8 cellular contexts compared by ENCODE assay signal in the genomic region with DNA sequence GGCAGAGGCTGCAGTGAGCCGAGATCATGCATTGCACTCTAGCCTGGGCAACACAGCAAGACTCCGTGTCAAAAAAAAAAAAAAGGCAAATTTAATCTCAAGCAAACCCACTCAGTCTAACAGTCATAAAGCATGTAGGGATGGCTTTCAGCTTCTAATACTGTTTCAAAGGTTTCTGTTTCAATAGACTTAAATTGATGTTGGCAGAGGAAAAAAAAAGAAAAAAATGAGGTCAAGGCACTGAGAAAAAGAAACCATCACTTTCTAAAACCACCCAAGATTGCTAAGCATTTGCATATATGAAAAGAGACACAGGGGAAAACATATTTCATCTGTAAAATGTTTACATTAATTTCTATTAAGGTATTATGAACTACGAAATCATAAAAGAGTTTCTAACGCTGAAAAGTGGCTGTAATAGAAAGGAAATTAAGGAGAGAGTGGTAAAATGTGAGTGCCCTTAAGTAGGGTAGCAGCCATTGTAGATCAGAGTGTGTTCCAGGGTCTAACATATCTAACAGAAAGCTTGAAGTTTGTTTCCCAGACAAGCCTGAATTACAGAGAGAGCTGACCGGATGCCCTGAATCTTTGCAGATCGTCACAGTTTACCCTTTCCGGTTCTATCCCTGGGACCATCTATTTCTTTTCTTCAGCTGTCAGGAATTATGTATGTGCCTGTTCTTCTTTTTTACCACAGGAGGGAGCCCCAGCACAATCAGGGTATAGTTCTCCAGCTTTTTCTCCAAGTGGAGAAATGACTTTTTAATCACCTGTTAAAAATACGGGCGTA.
DNase-seq lines count a peak whose midpoint lies in the region; ATAC-seq and TF ChIP-seq lines count a peak whose summit lies in the region.

No MANE protein-coding gene starts in this region.

- TF ChIP-seq CTCF in 22Rv1 (IDR thresholded peaks at IDR 0.05) (peak; percentile 93), GM12874 (IDR thresholded peaks at IDR 0.05; ENCODE audit: insufficient read depth, low read depth, low read length) (peak; percentile 50; the same call in 1 of the 2 replicates), WI38 (IDR thresholded peaks at IDR 0.05; ENCODE audit: low read depth, low read length) (peak; percentile 28; the same call in 1 of the 2 replicates)

- CTCF ChIA-PET in T-cell (lab: Charles Lee), result interaction anchor here (0.7 to 1.4 kb wide), 2 partner anchors 848 to 870 kb away, joined by 3 to 5 read pairs; no protein-coding TSS in a partner anchor

- peaks cover 19 to 32% of the 10 kb centered on the region in 2 donors for H3K27me3 Mint-ChIP-seq in T-cell

- no peaks in the 10 kb centered on the region for H3K4me1 Mint-ChIP-seq in T-cell

- no peak overlapping the region for H3K4me3 Mint-ChIP-seq in T-cell

- ATAC-seq in HG02798 (IDR thresholded peaks at IDR 0.05; ENCODE audit: poor library complexity, unreplicated experiment), result peak; percentile 73
- no peak for ATAC-seq in T-cell (replicated peaks in 1 of 4)

- peak; percentile 79 to 81 for DNase-seq in NCI-H2081 (lab: John Stamatoyannopoulos, UW)
- peak; percentile 53 for DNase-seq in iris pigment epithelial cell (ENCODE audit: low read depth)
- no peak for DNase-seq in cortex of kidney (lab: John Stamatoyannopoulos, UW)
- no peak for DNase-seq in T-cell

- no peaks in the 10 kb centered on the region for H3K9me3 Mint-ChIP-seq in T-cell

- H3K36me3 Mint-ChIP-seq in T-cell, result no peaks in the 10 kb centered on the region

- POLR2A ChIA-PET in T-cell (lab: Charles Lee), result no interaction called here

- H3K27ac Mint-ChIP-seq in T-cell, result no peak overlapping the region

- H3K4me3 ChIP-seq in WI38 (ENCODE audit: low read depth, low read length), result no peak overlapping the region

- no peak overlapping the region for H3K27ac ChIP-seq in 22Rv1

Comparison
In these comparisons a context has a peak if more than half of its experiments do, and no peak if none do; other contexts are left out.
1. CTCF ChIP-seq: peak in every context shown above with its lines; median percentile 93 in 22Rv1; 50 in GM12874; 28 in WI38.
2. DNase-seq: peak in NCI-H2081 (2 of 2) and iris pigment epithelial cell (single experiment); none in cortex of kidney (single experiment) and T-cell (0 of 34).